ENCODE assay signal across 8 cellular contexts in genomic region chr4:173371292-173372192, GRCh38. TPM values are rescaled to one million over a fixed set of nuclear protein-coding genes. Genes with fewer than 3 reads are reported as not detected.
DNase-seq lines count a peak whose midpoint lies in the region; ATAC-seq and TF ChIP-seq lines count a peak whose summit lies in the region.

No MANE protein-coding gene starts in this region.

- peaks cover 4% of the 10 kb centered on the region; the same call in 1 of the 2 replicates for H3K36me3 ChIP-seq in HUES6 (ENCODE audit: control insufficient read depth, insufficient read depth, low read length)
- H3K36me3 ChIP-seq in upper lobe of right lung = no peaks in the 10 kb centered on the region

- peak overlapping the region; percentile 97 for H3K4me3 Mint-ChIP-seq in glutamatergic neuron (ENCODE audit: unreplicated experiment)

- H3K27ac ChIP-seq in HUES6 (ENCODE audit: low read depth, low read length) = no peak overlapping the region
- H3K27ac ChIP-seq in upper lobe of right lung = peak overlapping the region; percentile 80

- H3K27me3 ChIP-seq in HUES6 (ENCODE audit: control insufficient read depth, insufficient read depth, low read length) = no peaks in the 10 kb centered on the region
- no peaks in the 10 kb centered on the region for H3K27me3 ChIP-seq in upper lobe of right lung

- no peaks in the 10 kb centered on the region for H3K9me3 Mint-ChIP-seq in activated naive CD4-positive, alpha-beta T cell treated with anti-CD3 and anti-CD28 coated beads, Interleukin-2, amount 50 U/mL, for 72 hours
- peaks cover 21% of the 10 kb centered on the region for H3K9me3 Mint-ChIP-seq in glutamatergic neuron (ENCODE audit: unreplicated experiment)

- ATAC-seq in GM21528 (IDR thresholded peaks at IDR 0.05; ENCODE audit: low FRiP score, unreplicated experiment) (peak; percentile 29), omental fat pad (ENCODE audit: low FRiP score) (peak; percentile 35), upper lobe of right lung (peak; percentile 21)
- ATAC-seq in activated naive CD4-positive, alpha-beta T cell treated with anti-CD3 and anti-CD28 coated beads, Interleukin-2, amount 50 U/mL, for 72 hours = peak; percentile 9 to 17

- H3K4me3 ChIP-seq in HUES6 (ENCODE audit: low read depth, low read length) (peak overlapping the region; percentile 99), upper lobe of right lung (peak overlapping the region; percentile 87)

- H3K9me3 ChIP-seq in HUES6 (ENCODE audit: control insufficient read depth, insufficient read depth, low read depth, low read length) = no peaks in the 10 kb centered on the region
- no peaks in the 10 kb centered on the region for H3K9me3 ChIP-seq in upper lobe of right lung

- H3K27me3 Mint-ChIP-seq in glutamatergic neuron (ENCODE audit: unreplicated experiment) = peaks cover 8% of the 10 kb centered on the region

- H3K4me1 ChIP-seq in HUES6 (ENCODE audit: control insufficient read depth, insufficient read depth, low read length) (no peaks in the 10 kb centered on the region), upper lobe of right lung (no peaks in the 10 kb centered on the region)

- DNase-seq in Daoy (ENCODE audit: low read depth) (peak; percentile 60), SK-MEL-5 (ENCODE audit: low read depth, low spot score) (peak; percentile 92), glutamatergic neuron (peak; percentile 71), omental fat pad (ENCODE audit: low spot score) (peak; percentile 30), upper lobe of right lung (peak; percentile 84)
- DNase-seq in activated naive CD4-positive, alpha-beta T cell treated with anti-CD3 and anti-CD28 coated beads, Interleukin-2, amount 50 U/mL, for 72 hours (ENCODE audit: low spot score in 2 of 2) = peak; percentile 40 to 61

- peak overlapping the region; percentile 77 for H3K9ac ChIP-seq in HUES6 (ENCODE audit: low read length)

- H3K4me1 Mint-ChIP-seq in glutamatergic neuron (ENCODE audit: low read depth, unreplicated experiment) = peaks cover 4% of the 10 kb centered on the region

- peaks cover 21 to 37% of the 10 kb centered on the region in 2 donors for H3K36me3 Mint-ChIP-seq in activated naive CD4-positive, alpha-beta T cell treated with anti-CD3 and anti-CD28 coated beads, Interleukin-2, amount 50 U/mL, for 72 hours
- no peaks in the 10 kb centered on the region for H3K36me3 Mint-ChIP-seq in glutamatergic neuron (ENCODE audit: unreplicated experiment)

- in situ Hi-C loops in SK-MEL-5 (cut with HindIII; ENCODE audit: low pct_unique_long_range_greater_than_20kb, low sequenced_read_pairs) = no loop called here

- H3K27ac Mint-ChIP-seq in activated naive CD4-positive, alpha-beta T cell treated with anti-CD3 and anti-CD28 coated beads, Interleukin-2, amount 50 U/mL, for 72 hours = peak overlapping the region in 1 of 2 donors; percentile 82
- H3K27ac Mint-ChIP-seq in glutamatergic neuron (ENCODE audit: unreplicated experiment) = peak overlapping the region; percentile 98

- intact Hi-C loops in upper lobe of right lung (cut with DNase I) = no loop called here

- TF ChIP-seq CTCF in glutamatergic neuron (IDR thresholded peaks at IDR 0.05; ENCODE audit: partially characterized antibody, unreplicated experiment) (no peak), omental fat pad (IDR thresholded peaks at IDR 0.05) (no peak), upper lobe of right lung (IDR thresholded peaks at IDR 0.05) (no peak)

RNA-seq across cellular contexts. Expression of gene SAP30, which starts 0.8 kb away (rescaled TPM):
- 26.3 and 27.1 TPM in 2 replicates for total RNA-seq in Daoy (2014; rRNA removed; shearing (Covaris generic))
- 27.8 and 29.3 TPM in 2 replicates for total RNA-seq in SK-MEL-5 (2014; rRNA removed; shearing (Covaris generic))
- polyA plus RNA-seq in SK-MEL-5 (2015; cell fraction: cytosol; rRNA removed) = 19.4 and 22.7 TPM in 2 replicates
- 3.5 and 6.2 TPM in 2 replicates for polyA plus RNA-seq in SK-MEL-5 (2015; cell fraction: nucleus; rRNA removed)
- total RNA-seq in activated naive CD4-positive, alpha-beta T cell treated with anti-CD3 and anti-CD28 coated beads, Interleukin-2, amount 50 U/mL, for 72 hours = 10 to 100 TPM; 19.0 to 21.7 TPM
- total RNA-seq in glutamatergic neuron (ENCODE audit: unreplicated experiment) (24.1 TPM), omental fat pad (10 to 100 TPM; 25.8 to 61.9 (median 32.7) TPM), upper lobe of right lung (15.3 TPM)

RNA-seq across cellular contexts. Expression of gene SCRG1, which starts 27.4 kb away (rescaled TPM):
- total RNA-seq in Daoy (2014; rRNA removed; shearing (Covaris generic)) = not detected in 2 replicates
- total RNA-seq in SK-MEL-5 (2014; rRNA removed; shearing (Covaris generic)) = 1.2 and 1.3 TPM in 2 replicates
- 2.4 and 3.6 TPM in 2 replicates for polyA plus RNA-seq in SK-MEL-5 (2015; cell fraction: cytosol; rRNA removed)
- polyA plus RNA-seq in SK-MEL-5 (2015; cell fraction: nucleus; rRNA removed) = 0.44 and 0.72 TPM in 2 replicates
- total RNA-seq in activated naive CD4-positive, alpha-beta T cell treated with anti-CD3 and anti-CD28 coated beads, Interleukin-2, amount 50 U/mL, for 72 hours = not detected
- total RNA-seq in glutamatergic neuron (ENCODE audit: unreplicated experiment) (not detected), omental fat pad (under 1 TPM; 0.25 to 0.79 (median 0.50) TPM), upper lobe of right lung (not detected)

RNA-seq across cellular contexts. Expression of gene HMGB2, which starts 37.4 kb away (rescaled TPM):
- 170 and 222 TPM in 2 replicates for total RNA-seq in Daoy (2014; rRNA removed; shearing (Covaris generic))
- 79.3 and 92.1 TPM in 2 replicates for total RNA-seq in SK-MEL-5 (2014; rRNA removed; shearing (Covaris generic))
- 109 and 118 TPM in 2 replicates for polyA plus RNA-seq in SK-MEL-5 (2015; cell fraction: cytosol; rRNA removed)
- polyA plus RNA-seq in SK-MEL-5 (2015; cell fraction: nucleus; rRNA removed) = 78.4 and 105 TPM in 2 replicates
- 100 to 1,000 TPM; 567 to 924 TPM for total RNA-seq in activated naive CD4-positive, alpha-beta T cell treated with anti-CD3 and anti-CD28 coated beads, Interleukin-2, amount 50 U/mL, for 72 hours
- total RNA-seq in glutamatergic neuron (ENCODE audit: unreplicated experiment) (66.9 TPM), omental fat pad (100 to 1,000 TPM in 1 of 4 donors, 10 to 100 TPM in 3; 32.5 to 109 (median 51.7) TPM), upper lobe of right lung (43.4 TPM)

Comparison
In these comparisons a context has a peak if more than half of its experiments do, and no peak if none do; other contexts are left out.
1. DNase-seq: peak in every context shown above with its lines; median percentile 92 in SK-MEL-5; 84 in upper lobe of right lung; 71 in glutamatergic neuron; 60 in Daoy; 50 in activated naive CD4-positive, alpha-beta T cell treated with anti-CD3 and anti-CD28 coated beads, Interleukin-2, amount 50 U/mL, for 72 hours; 30 in omental fat pad.